In the genomic region with DNA sequence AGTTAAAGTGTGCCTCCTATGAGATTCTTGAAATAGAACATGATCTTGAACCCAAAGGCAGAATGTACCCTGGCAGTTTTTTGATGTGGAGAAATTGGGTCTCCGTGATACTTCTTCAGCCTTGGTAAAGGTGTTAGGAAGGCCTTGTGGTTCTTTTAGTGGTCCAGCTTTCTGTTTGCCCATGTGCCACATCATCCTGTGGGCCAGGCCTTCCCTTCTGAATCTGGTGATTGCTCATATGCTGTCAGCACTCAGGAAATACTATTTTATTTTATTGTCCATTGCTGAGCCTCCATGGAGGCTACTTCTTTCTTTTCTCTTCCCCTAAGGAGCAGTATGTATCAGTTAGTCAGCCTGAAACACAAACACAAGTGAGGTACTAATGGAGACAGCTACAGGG, we compare ENCODE assay signal across 22 cellular contexts. TPM values are rescaled to one million over a fixed set of nuclear protein-coding genes. Genes with fewer than 3 reads are reported as not detected.
"Had no signal": no experiment of that assay in that cellular context is flagged by ENCODE, and none has a peak within 500 bp of the region (broad histone marks: within the 10 kb centered on the region; RNA-seq: fewer than 3 reads in every experiment).

No MANE protein-coding gene starts in this region.

- H3K9me3 ChIP-seq: esophagus muscularis mucosa, gastrocnemius medialis, right atrium auricular region, sigmoid colon, thoracic aorta had no signal

- DNase-seq: cerebellar nuclear complex; effector memory CD8-positive, alpha-beta T cell; gastrocnemius medialis; heart right ventricle; hypothalamus; islet precursor cell; left lung; mesendoderm; naive thymus-derived CD4-positive, alpha-beta T cell; nephron progenitor cell; posterior cingulate gyrus; sigmoid colon; small intestine; stimulated activated CD4-positive, alpha-beta T cell treated with anti-CD3 and anti-CD28 coated beads, Interleukin-12 subunit alpha, Interleukin-12 subunit beta, amount 100 ng/mL, for 4 hours; trophoblast cell had no signal

- H3K4me1 ChIP-seq: esophagus muscularis mucosa, gastrocnemius medialis, left lung, right atrium auricular region, sigmoid colon had no signal

- H3K36me3 ChIP-seq: esophagus muscularis mucosa, gastrocnemius medialis, heart right ventricle, left lung, right atrium auricular region, sigmoid colon, thoracic aorta had no signal

- H3K4me3 ChIP-seq: esophagus muscularis mucosa, gastrocnemius medialis, heart right ventricle, left lung, lung, right atrium auricular region, sigmoid colon, thoracic aorta had no signal

- H3K27ac ChIP-seq: epithelial cell of prostate, esophagus muscularis mucosa, gastrocnemius medialis, heart right ventricle, left lung, right atrium auricular region, sigmoid colon, thoracic aorta had no signal

- H3K27me3 ChIP-seq: esophagus muscularis mucosa, gastrocnemius medialis, heart right ventricle, left lung, right atrium auricular region, sigmoid colon had no signal

RNA-seq across cellular contexts. Expression of a gene that starts 52.9 kb away (rescaled TPM):
- total RNA-seq: fibroblast of villous mesenchyme, osteocyte had no signal
